Comparison of ENCODE assay signal across 36 cellular contexts in the genomic region with DNA sequence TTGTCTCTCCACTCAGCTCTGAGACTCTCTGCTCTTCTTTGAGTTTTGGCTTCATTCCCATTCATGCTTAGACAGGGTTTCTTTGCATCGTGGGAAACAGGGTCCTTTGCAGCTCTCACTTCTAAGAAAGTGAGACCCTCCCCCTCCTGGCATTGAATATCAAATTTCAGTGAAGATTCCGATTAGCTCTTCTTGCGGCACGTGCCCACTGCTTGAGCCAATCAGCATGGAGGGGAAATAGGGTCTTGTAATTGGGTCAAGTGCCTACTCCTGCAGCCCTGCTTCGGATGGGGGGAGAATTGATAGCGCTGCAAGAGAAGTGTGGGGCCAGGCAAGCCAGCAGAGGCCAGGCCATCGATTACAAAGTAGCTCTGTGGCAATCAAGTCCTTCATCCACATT.
"Had no signal": no experiment of that assay in that cellular context is flagged by ENCODE, and none has a peak within 500 bp of the region (broad histone marks: within the 10 kb centered on the region; RNA-seq: fewer than 3 reads in every experiment).

No MANE protein-coding gene starts in this region.

- H3K27ac ChIP-seq: brain microvascular endothelial cell, cardiac muscle cell, Peyer's patch, SJSA1 had no signal

- H3K4me1 Mint-ChIP-seq: activated CD4-positive, alpha-beta T cell treated with anti-CD3 and anti-CD28 coated beads for 36 hours; activated naive CD4-positive, alpha-beta T cell treated with anti-CD3 and anti-CD28 coated beads, Interleukin-2, amount 10 ng/mL, durations not matched to agents 7 days and 5 days; activated naive CD8-positive, alpha-beta T cell treated with anti-CD3 and anti-CD28 coated beads, Interleukin-2, amount 50 U/mL, for 24 hours; central memory CD8-positive, alpha-beta T cell had no signal

- H3K27me3 ChIP-seq: brain microvascular endothelial cell, cardiac muscle cell, Peyer's patch had no signal

- H3K4me3 Mint-ChIP-seq: activated CD4-positive, alpha-beta memory T cell treated with anti-CD3 and anti-CD28 coated beads for 36 hours; activated CD4-positive, alpha-beta T cell treated with anti-CD3 and anti-CD28 coated beads for 36 hours; activated naive CD4-positive, alpha-beta T cell treated with anti-CD3 and anti-CD28 coated beads, Interleukin-2, amount 10 ng/mL, durations not matched to agents 7 days and 5 days; activated naive CD8-positive, alpha-beta T cell; activated naive CD8-positive, alpha-beta T cell treated with anti-CD3 and anti-CD28 coated beads, Interleukin-2, amount 50 U/mL, for 24 hours; central memory CD8-positive, alpha-beta T cell; T-helper 1 cell treated with Interleukin-12 subunit alpha and Interleukin-12 subunit beta and Interleukin-4 antibody, amounts not matched to agents 30 μg/mL and 1 μg/mL, for 36 hours; T-helper 2 cell treated with Interferon-gamma antibody and Interleukin-4, amounts not matched to agents 5 μg/mL and 100 μg/mL, for 36 hours had no signal

- FAIRE-seq: TTC549 had no signal

- ATAC-seq: activated CD4-positive, alpha-beta T cell treated with anti-CD3 and anti-CD28 coated beads for 36 hours; activated CD4-positive, CD25-positive, alpha-beta regulatory T cell treated with anti-CD3 and anti-CD28 coated beads, Interleukin-2, amount 50 U/mL, for 24 hours; activated naive CD8-positive, alpha-beta T cell treated with anti-CD3 and anti-CD28 coated beads, Interleukin-2, amount 50 U/mL, for 24 hours; PC-3 had no signal

- H3K9me3 ChIP-seq: Peyer's patch, SJSA1, SK-N-SH had no signal

- H3K36me3 Mint-ChIP-seq: activated CD4-positive, alpha-beta memory T cell treated with anti-CD3 and anti-CD28 coated beads for 36 hours; activated naive CD4-positive, alpha-beta T cell treated with anti-CD3 and anti-CD28 coated beads, Interleukin-2, amount 10 ng/mL, durations not matched to agents 7 days and 5 days; activated naive CD8-positive, alpha-beta T cell had no signal

- H3K4me3 ChIP-seq: cardiac muscle cell, Peyer's patch, SJSA1 had no signal

- H3K4me2 ChIP-seq: SK-N-SH had no signal

- H3K9ac ChIP-seq: SK-N-SH had no signal

- DNase-seq: activated CD4-positive, alpha-beta memory T cell treated with anti-CD3 and anti-CD28 coated beads for 36 hours; activated CD4-positive, alpha-beta T cell treated with anti-CD3 and anti-CD28 coated beads for 36 hours; activated CD4-positive, alpha-beta T cell treated with anti-CD3 and anti-CD28 coated beads, Interleukin-2, amount 50 U/mL, for 1 hour; activated CD8-positive, alpha-beta memory T cell treated with anti-CD3 and anti-CD28 coated beads, Interleukin-2, amount 50 U/mL, for 48 hours; activated effector memory CD4-positive, alpha-beta T cell treated with Interleukin-2 at 50 U/mL for 16 hours; activated naive CD4-positive, alpha-beta T cell treated with anti-CD3 and anti-CD28 coated beads, Interleukin-2, amount 10 ng/mL, durations not matched to agents 7 days and 5 days; activated naive CD8-positive, alpha-beta T cell treated with anti-CD3 and anti-CD28 coated beads, Interleukin-2, amount 50 U/mL, for 24 hours; activated T-cell treated with anti-CD3 and anti-CD28 coated beads, Interleukin-2, amount 50 U/mL, for 48 hours; anterior cingulate cortex; brain microvascular endothelial cell; Kasumi-1; KG1; MM.1S; MV-4-11; NCI-H1092; NCI-H1436 treated with DMSO at 0.1 percent for 48 hours; NCI-H1694 treated with DMSO at 0.1 percent for 48 hours; NCI-H2029; NCI-H2171 treated with DMSO at 0.1 percent for 48 hours; NCI-H2227 treated with DMSO at 0.1 percent for 48 hours; NCI-H446 treated with DMSO at 0.1 percent for 48 hours; NCI-H526; NCI-H748 treated with DMSO at 0.1 percent for 48 hours; NK-92 treated with Interleukin-12 subunit alpha and Interleukin-12 subunit beta, amount 100 ng/mL, for 24 hours; PC-3; Peyer's patch; SHP77 treated with DMSO at 0.1 percent for 48 hours; SK-N-SH had no signal

- H3K27ac Mint-ChIP-seq: activated CD4-positive, alpha-beta memory T cell treated with anti-CD3 and anti-CD28 coated beads for 36 hours; activated CD4-positive, alpha-beta T cell treated with anti-CD3 and anti-CD28 coated beads for 36 hours; activated naive CD4-positive, alpha-beta T cell treated with anti-CD3 and anti-CD28 coated beads, Interleukin-2, amount 10 ng/mL, durations not matched to agents 7 days and 5 days; activated naive CD8-positive, alpha-beta T cell; activated naive CD8-positive, alpha-beta T cell treated with anti-CD3 and anti-CD28 coated beads, Interleukin-2, amount 50 U/mL, for 24 hours; T-helper 1 cell treated with Interleukin-12 subunit alpha and Interleukin-12 subunit beta and Interleukin-4 antibody, amounts not matched to agents 30 μg/mL and 1 μg/mL, for 36 hours; T-helper 2 cell treated with Interferon-gamma antibody and Interleukin-4, amounts not matched to agents 5 μg/mL and 100 μg/mL, for 36 hours had no signal

- H3K4me1 ChIP-seq: Peyer's patch, SJSA1 had no signal

- H3K27me3 Mint-ChIP-seq: activated CD4-positive, alpha-beta T cell treated with anti-CD3 and anti-CD28 coated beads for 36 hours; activated naive CD8-positive, alpha-beta T cell; activated naive CD8-positive, alpha-beta T cell treated with anti-CD3 and anti-CD28 coated beads, Interleukin-2, amount 50 U/mL, for 24 hours; central memory CD8-positive, alpha-beta T cell had no signal

- H3K36me3 ChIP-seq: brain microvascular endothelial cell, cardiac muscle cell, Peyer's patch, SJSA1 had no signal

- H3K9me3 Mint-ChIP-seq: activated CD4-positive, alpha-beta memory T cell treated with anti-CD3 and anti-CD28 coated beads for 36 hours; activated naive CD4-positive, alpha-beta T cell treated with anti-CD3 and anti-CD28 coated beads, Interleukin-2, amount 10 ng/mL, durations not matched to agents 7 days and 5 days; activated naive CD8-positive, alpha-beta T cell treated with anti-CD3 and anti-CD28 coated beads, Interleukin-2, amount 50 U/mL, for 24 hours; central memory CD8-positive, alpha-beta T cell; T-helper 1 cell treated with Interleukin-12 subunit alpha and Interleukin-12 subunit beta and Interleukin-4 antibody, amounts not matched to agents 30 μg/mL and 1 μg/mL, for 36 hours; T-helper 2 cell treated with Interferon-gamma antibody and Interleukin-4, amounts not matched to agents 5 μg/mL and 100 μg/mL, for 36 hours had no signal
